ENCODE assay signal across 8 cellular contexts in genomic region chr6:137707590-137708360, GRCh38.
DNase-seq lines count a peak whose midpoint lies in the region; ATAC-seq, FAIRE-seq and TF ChIP-seq lines count a peak whose summit lies in the region.

No MANE protein-coding gene starts in this region.

- no peak overlapping the region for H3K14ac ChIP-seq in H1 (ENCODE audit: insufficient read length)

- H2BK5ac ChIP-seq in H1 (ENCODE audit: low read depth, low read length) = no peak overlapping the region

- H3K4me3 ChIP-seq in BJ (ENCODE audit: low read depth, low read length) (no peak overlapping the region), H1 (ENCODE audit: extremely low read depth in 1 of 4, insufficient read depth in 2 of 4, low read depth in 3 of 4, low read length in 4 of 4) (no peak overlapping the region), mucosa of rectum (ENCODE audit: low read length in 2 of 2) (peak overlapping the region; percentile 29 to 51)

- no peak overlapping the region for H4K5ac ChIP-seq in H1 (ENCODE audit: insufficient read length, low read depth, low read length)

- ATAC-seq in GM19324 (IDR thresholded peaks at IDR 0.05; ENCODE audit: low FRiP score, unreplicated experiment) (peak; percentile 51), HG03460 (IDR thresholded peaks at IDR 0.05; ENCODE audit: unreplicated experiment) (peak; percentile 61)
- ATAC-seq in activated CD8-positive, alpha-beta T cell treated with anti-CD3 and anti-CD28 coated beads for 36 hours = peak; percentile 67

- peaks cover 3% of the 10 kb centered on the region for H3K9me3 Mint-ChIP-seq in activated CD8-positive, alpha-beta T cell treated with anti-CD3 and anti-CD28 coated beads for 36 hours

- 39% methylated on average over 13 of the region's 13 CpGs; no CpG with 5 or more reads in 1 of the 2 experiments for WGBS in H1 (ENCODE audit: extremely low coverage in 1 of 2, insufficient coverage in 1 of 2, insufficient read length in 1 of 2, insufficient replicate concordance in 2 of 2, low coverage in 1 of 2, low lambda C conversion rate in 2 of 2, missing lambda C conversion rate in 1 of 2), 2 experiments

- H3K4me1 Mint-ChIP-seq in activated CD8-positive, alpha-beta T cell treated with anti-CD3 and anti-CD28 coated beads for 36 hours (ENCODE audit: low read depth) = peaks cover 65% of the 10 kb centered on the region

- no peaks in the 10 kb centered on the region for H4K20me1 ChIP-seq in H1 (replicated peaks in 1 of 2; ENCODE audit: control insufficient read depth in 1 of 2, insufficient read depth in 2 of 2, low read length in 2 of 2)

- no peak overlapping the region for H4K91ac ChIP-seq in H1 (replicated peaks; ENCODE audit: insufficient read length, low read length)

- no peak overlapping the region for H3K4me2 ChIP-seq in H1 (ENCODE audit: insufficient read depth in 1 of 2, low read depth in 2 of 2, low read length in 2 of 2)

- no peak overlapping the region for H2BK20ac ChIP-seq in H1 (ENCODE audit: low read length)

- H3K79me1 ChIP-seq in H1 (ENCODE audit: low read depth, low read length) = no peaks in the 10 kb centered on the region

- no peak for DNase-seq in BJ (ENCODE audit: low read depth)
- DNase-seq in NCI-H82 treated with DMSO at 0.1 percent for 48 hours (lab: John Stamatoyannopoulos, UW; ENCODE audit: unreplicated experiment) = peak; percentile 13
- peak; percentile 89 for DNase-seq in activated CD8-positive, alpha-beta T cell treated with anti-CD3 and anti-CD28 coated beads for 36 hours
- no peak for DNase-seq in H1 (ENCODE audit: low read depth in 1 of 2, low spot score in 2 of 2)
- peak; percentile 45 to 64 for DNase-seq in stimulated activated CD8-positive, alpha-beta memory T cell treated with anti-CD3 and anti-CD28 coated beads, Interleukin-7, amount 100 ng/mL, for 1 hour (ENCODE audit: low read depth in 2 of 2)

- no peak overlapping the region for H2BK15ac ChIP-seq in H1 (ENCODE audit: low read length)

- no peak for FAIRE-seq in H1 (lab: Jason Lieb, UNC)

- no peak for TF ChIP-seq EP300 in H1 (IDR thresholded peaks at IDR 0.05; ENCODE audit: borderline replicate concordance in 1 of 2, low read depth in 2 of 2, low read length in 2 of 2)

- H3K9ac ChIP-seq in H1 (replicated peaks in 1 of 4; ENCODE audit: extremely low read depth in 1 of 4, low read depth in 3 of 4, low read length in 3 of 4) = no peak overlapping the region
- H3K9ac ChIP-seq in mucosa of rectum (ENCODE audit: low read depth in 1 of 2, low read length in 2 of 2) = peak overlapping the region in 1 of 2 donors; percentile 20

- no peaks in the 10 kb centered on the region for H3K23me2 ChIP-seq in H1 (ENCODE audit: low read depth, low read length)

- peak overlapping the region; percentile 89 for H3K27ac Mint-ChIP-seq in activated CD8-positive, alpha-beta T cell treated with anti-CD3 and anti-CD28 coated beads for 36 hours

- no peaks in the 10 kb centered on the region for H3K27me3 Mint-ChIP-seq in activated CD8-positive, alpha-beta T cell treated with anti-CD3 and anti-CD28 coated beads for 36 hours

- H3K27me3 ChIP-seq in BJ (ENCODE audit: control insufficient read depth, insufficient read depth, low read length) (no peaks in the 10 kb centered on the region), H1 (replicated peaks in 1 of 4; ENCODE audit: control insufficient read depth in 3 of 4, extremely low read depth in 1 of 4, insufficient read depth in 3 of 4, low read length in 3 of 4) (no peaks in the 10 kb centered on the region), mucosa of rectum (ENCODE audit: control insufficient read depth in 2 of 2, insufficient read depth in 2 of 2, low read length in 2 of 2) (no peaks in the 10 kb centered on the region)

- no peak overlapping the region for H2AK5ac ChIP-seq in H1 (ENCODE audit: low read depth, low read length)

- peak; percentile 87 to 88 for TF ChIP-seq RAD21 in H1 (IDR thresholded peaks at IDR 0.05 in 1 of 2, conservative IDR thresholded peaks at IDR 0.05 in 1 of 2; ENCODE audit: low read depth in 2 of 2, low read length in 2 of 2)

- CTCF ChIA-PET in BJ (lab: Yijun Ruan, JAX) (interaction anchor here (0.6 to 3.0 kb wide), 29 partner anchors 9 to 297 kb away, joined by 3 to 35 read pairs (median 4); partner anchors contain the start of gene TNFAIP3), H1 (lab: Charles Lee; ENCODE audit: partially characterized antibody) (interaction anchor here (0.6 to 2.6 kb wide), 38 partner anchors 9 to 300 kb away, joined by 3 to 33 read pairs (median 5); partner anchors contain the start of gene TNFAIP3)
- CTCF ChIA-PET in activated CD8-positive, alpha-beta T cell treated with anti-CD3 and anti-CD28 coated beads for 36 hours (lab: Charles Lee) = interaction anchor here (0.7 to 6.6 kb wide), 47 partner anchors 9 to 399 kb away, joined by 3 to 56 read pairs (median 5); partner anchors contain the start of gene TNFAIP3

- H3K27ac ChIP-seq in H1 (ENCODE audit: low read depth, low read length) (no peak overlapping the region), mucosa of rectum (ENCODE audit: low read depth in 2 of 2, low read length in 2 of 2) (peak overlapping the region in 1 of 2 donors; percentile 2)

- H3K79me2 ChIP-seq in H1 (ENCODE audit: control insufficient read depth in 1 of 2, insufficient read depth in 2 of 2, low read length in 2 of 2) = no peaks in the 10 kb centered on the region

- POLR2A ChIA-PET in BJ (lab: Charles Lee) (no interaction called here), H1 (lab: Charles Lee; ENCODE audit: partially characterized antibody) (no interaction called here)
- POLR2A ChIA-PET in activated CD8-positive, alpha-beta T cell treated with anti-CD3 and anti-CD28 coated beads for 36 hours (lab: Charles Lee) = interaction anchor here (0.6 to 3.5 kb wide), 8 partner anchors 15 to 236 kb away, joined by 3 to 44 read pairs (median 3); partner anchors contain the start of gene TNFAIP3

- no peak overlapping the region for H2BK120ac ChIP-seq in H1 (replicated peaks; ENCODE audit: low read depth, low read length)

- no peak for TF ChIP-seq POLR2A in H1 (IDR thresholded peaks at IDR 0.05; ENCODE audit: control extremely low read depth in 1 of 2, low read depth in 2 of 2, low read length in 2 of 2)

- no peaks in the 10 kb centered on the region for H3K9me3 ChIP-seq in H1 (ENCODE audit: insufficient read depth in 2 of 2, low read depth in 1 of 2, low read length in 1 of 2)
- H3K9me3 ChIP-seq in mucosa of rectum (ENCODE audit: control insufficient read depth in 2 of 2, low read length in 2 of 2) = no peaks in the 10 kb centered on the region

- no peak overlapping the region for H3K56ac ChIP-seq in H1 (replicated peaks; ENCODE audit: insufficient read length, low read depth, low read length)

- peak overlapping the region; percentile 67 for H3K4me3 Mint-ChIP-seq in activated CD8-positive, alpha-beta T cell treated with anti-CD3 and anti-CD28 coated beads for 36 hours

- no peak overlapping the region for H3K23ac ChIP-seq in H1 (ENCODE audit: insufficient read length)

- no peak overlapping the region for H3K4ac ChIP-seq in H1 (replicated peaks; ENCODE audit: insufficient read length, low read depth, low read length)

- TF ChIP-seq CTCF in BJ (IDR thresholded peaks at IDR 0.05; ENCODE audit: insufficient read depth, low read depth, low read length) (peak; percentile 71), H1 (IDR thresholded peaks at IDR 0.05; ENCODE audit: control extremely low read depth in 1 of 3, insufficient read depth in 1 of 3, low read depth in 1 of 3, low read length in 3 of 3) (peak; percentile 34 to 72 (median 69))
- TF ChIP-seq CTCF in activated CD8-positive, alpha-beta T cell treated with anti-CD3 and anti-CD28 coated beads for 36 hours (IDR thresholded peaks at IDR 0.05) = peak; percentile 77

- intact Hi-C loops in activated CD8-positive, alpha-beta T cell treated with anti-CD3 and anti-CD28 coated beads for 36 hours (cut with micrococcal nuclease) = loop anchor here (1.0 to 5.0 kb wide), 5 partner anchors 83 to 400 kb away; partner anchors contain the start of gene PERP

- H3K18ac ChIP-seq in H1 (ENCODE audit: extremely low read depth, low read length) = no peak overlapping the region

- H3K36me3 ChIP-seq in BJ (ENCODE audit: control insufficient read depth, insufficient read depth, low read length) (no peaks in the 10 kb centered on the region), H1 (ENCODE audit: control insufficient read depth in 2 of 4, insufficient read depth in 4 of 4, low read length in 3 of 4) (no peaks in the 10 kb centered on the region), mucosa of rectum (ENCODE audit: control insufficient read depth in 2 of 2, insufficient read depth in 2 of 2, low read length in 2 of 2) (no peaks in the 10 kb centered on the region)

- no peak overlapping the region for H2AFZ ChIP-seq in H1 (ENCODE audit: low read length)

- H3K36me3 Mint-ChIP-seq in activated CD8-positive, alpha-beta T cell treated with anti-CD3 and anti-CD28 coated beads for 36 hours (ENCODE audit: low read depth) = peaks cover 9% of the 10 kb centered on the region

- H3K4me1 ChIP-seq in H1 (replicated peaks in 1 of 4; ENCODE audit: control insufficient read depth in 3 of 4, insufficient read depth in 4 of 4, low read length in 3 of 4) = no peaks in the 10 kb centered on the region
- H3K4me1 ChIP-seq in mucosa of rectum (ENCODE audit: control insufficient read depth in 2 of 2, insufficient read depth in 2 of 2, low read length in 2 of 2) = peaks cover 3 to 8% of the 10 kb centered on the region in 2 donors

- no peak overlapping the region for H4K8ac ChIP-seq in H1 (ENCODE audit: extremely low read depth, insufficient read depth, low read length)

- H2BK12ac ChIP-seq in H1 (ENCODE audit: low read depth, low read length) = no peak overlapping the region

TF ChIP-seq in H1, 55 proteins besides CTCF, POLR2A, EP300 and RAD21:
- TF ChIP-seq KDM1A (IDR thresholded peaks at IDR 0.05; ENCODE audit: borderline replicate concordance, low read length) = no peak

Comparison
In these comparisons a context has a peak if more than half of its experiments do, and no peak if none do; other contexts are left out.
1. DNase-seq: peak in NCI-H82 treated with DMSO at 0.1 percent for 48 hours (single experiment), activated CD8-positive, alpha-beta T cell treated with anti-CD3 and anti-CD28 coated beads for 36 hours (single experiment) and stimulated activated CD8-positive, alpha-beta memory T cell treated with anti-CD3 and anti-CD28 coated beads, Interleukin-7, amount 100 ng/mL, for 1 hour (2 of 2); none in BJ (single experiment) and H1 (0 of 2).
2. H3K4me3 ChIP-seq: peak in mucosa of rectum (2 of 2); none in BJ (single experiment) and H1 (0 of 4).
3. Peak in every context shown above with its lines, with median percentiles within 50 percentile points of each other: CTCF ChIP-seq and ATAC-seq.